ENCODE assay signal across 2 cellular contexts in the genomic region with DNA sequence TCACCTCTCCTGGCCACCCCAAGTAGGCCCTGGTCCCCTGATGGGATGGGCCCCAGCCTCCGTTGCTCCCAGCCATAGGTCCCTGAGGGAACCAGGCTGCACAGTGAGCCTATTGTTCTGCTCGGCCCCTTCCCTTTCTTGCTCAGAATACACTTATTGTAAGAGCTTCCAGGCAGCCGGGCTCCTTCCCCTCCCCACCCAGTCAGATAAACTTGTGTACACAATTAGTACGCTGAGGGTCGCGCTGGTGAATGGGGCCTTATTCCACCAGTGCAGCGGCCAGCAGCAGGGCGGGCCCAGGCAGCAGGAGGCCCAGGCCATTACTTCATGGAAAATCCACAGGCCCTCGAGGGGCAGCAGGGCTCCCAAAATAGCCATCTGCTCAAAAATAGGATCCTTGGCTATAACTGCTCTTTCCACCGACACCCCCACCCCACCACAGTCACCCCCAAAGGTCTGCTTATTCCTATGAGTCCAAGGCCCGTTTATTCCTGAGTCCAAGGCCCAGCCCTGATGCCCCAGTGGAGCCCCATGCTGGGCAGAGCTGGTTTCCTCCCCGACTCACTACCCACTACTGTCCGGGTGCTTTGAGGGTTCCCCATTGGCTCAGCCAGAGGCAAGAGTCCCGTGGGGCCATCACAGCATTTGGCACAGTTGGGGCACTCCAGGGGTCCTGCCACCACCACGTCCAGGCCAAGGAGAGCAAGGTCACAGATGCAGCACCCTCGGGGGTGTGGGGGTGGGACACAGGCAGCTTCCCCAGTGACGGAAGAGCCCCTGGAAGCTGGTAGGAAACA.
TF ChIP-seq lines count a peak whose summit lies in the region.

No MANE protein-coding gene starts in this region.

TF ChIP-seq in HEK293, 187 proteins besides CTCF, POLR2A, EP300 and RAD21:
- peak; percentile 26 for TF ChIP-seq GLIS1 (tag by site-specific recombination; IDR thresholded peaks at IDR 0.05)
- TF ChIP-seq GLIS2 (tag by site-specific recombination; IDR thresholded peaks at IDR 0.05): peak; percentile 53
- TF ChIP-seq ZIC2 (tag by site-specific recombination; IDR thresholded peaks at IDR 0.05): peak; percentile 95
- TF ChIP-seq, protein P1, sequence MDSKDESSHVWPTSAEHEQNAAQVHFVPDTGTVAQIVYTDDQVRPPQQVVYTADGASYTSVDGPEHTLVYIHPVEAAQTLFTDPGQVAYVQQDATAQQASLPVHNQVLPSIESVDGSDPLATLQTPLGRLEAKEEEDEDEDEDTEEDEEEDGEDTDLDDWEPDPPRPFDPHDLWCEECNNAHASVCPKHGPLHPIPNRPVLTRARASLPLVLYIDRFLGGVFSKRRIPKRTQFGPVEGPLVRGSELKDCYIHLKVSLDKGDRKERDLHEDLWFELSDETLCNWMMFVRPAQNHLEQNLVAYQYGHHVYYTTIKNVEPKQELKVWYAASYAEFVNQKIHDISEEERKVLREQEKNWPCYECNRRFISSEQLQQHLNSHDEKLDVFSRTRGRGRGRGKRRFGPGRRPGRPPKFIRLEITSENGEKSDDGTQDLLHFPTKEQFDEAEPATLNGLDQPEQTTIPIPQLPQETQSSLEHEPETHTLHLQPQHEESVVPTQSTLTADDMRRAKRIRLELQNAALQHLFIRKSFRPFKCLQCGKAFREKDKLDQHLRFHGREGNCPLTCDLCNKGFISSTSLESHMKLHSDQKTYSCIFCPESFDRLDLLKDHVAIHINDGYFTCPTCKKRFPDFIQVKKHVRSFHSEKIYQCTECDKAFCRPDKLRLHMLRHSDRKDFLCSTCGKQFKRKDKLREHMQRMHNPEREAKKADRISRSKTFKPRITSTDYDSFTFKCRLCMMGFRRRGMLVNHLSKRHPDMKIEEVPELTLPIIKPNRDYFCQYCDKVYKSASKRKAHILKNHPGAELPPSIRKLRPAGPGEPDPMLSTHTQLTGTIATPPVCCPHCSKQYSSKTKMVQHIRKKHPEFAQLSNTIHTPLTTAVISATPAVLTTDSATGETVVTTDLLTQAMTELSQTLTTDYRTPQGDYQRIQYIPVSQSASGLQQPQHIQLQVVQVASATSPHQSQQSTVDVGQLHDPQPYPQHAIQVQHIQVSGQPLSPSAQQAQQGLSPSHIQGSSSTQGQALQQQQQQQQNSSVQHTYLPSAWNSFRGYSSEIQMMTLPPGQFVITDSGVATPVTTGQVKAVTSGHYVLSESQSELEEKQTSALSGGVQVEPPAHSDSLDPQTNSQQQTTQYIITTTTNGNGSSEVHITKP (tag by site-specific recombination; IDR thresholded peaks at IDR 0.05): no peak

TF ChIP-seq in HepG2, 621 proteins besides CTCF, POLR2A, EP300 and RAD21 (continues in another document):
- peak; percentile 24; the same call in 1 of the 2 replicates for TF ChIP-seq ZNF350 (CRISPR knock-in tag; IDR thresholded peaks at IDR 0.05; ENCODE audit: borderline replicate concordance, low read depth)
- no peak for TF ChIP-seq ZNF563 (CRISPR knock-in tag; IDR thresholded peaks at IDR 0.05)
- peak; percentile 73; the same call in 1 of the 2 replicates for TF ChIP-seq HNRNPL (IDR thresholded peaks at IDR 0.05; ENCODE audit: low read depth, low read length)
- TF ChIP-seq JUNB (CRISPR knock-in tag; IDR thresholded peaks at IDR 0.05; ENCODE audit: borderline replicate concordance): no peak
- TF ChIP-seq CREB1 (IDR thresholded peaks at IDR 0.05): no peak
- no peak for TF ChIP-seq CREB1 (CRISPR knock-in tag; IDR thresholded peaks at IDR 0.05)
- TF ChIP-seq SSRP1 (CRISPR knock-in tag; IDR thresholded peaks at IDR 0.05): no peak
- TF ChIP-seq SMAD3 (CRISPR knock-in tag; IDR thresholded peaks at IDR 0.05): 0 out of 2 replicates have a peak, but pooled peaks have one; percentile 78
- TF ChIP-seq, protein P2, sequence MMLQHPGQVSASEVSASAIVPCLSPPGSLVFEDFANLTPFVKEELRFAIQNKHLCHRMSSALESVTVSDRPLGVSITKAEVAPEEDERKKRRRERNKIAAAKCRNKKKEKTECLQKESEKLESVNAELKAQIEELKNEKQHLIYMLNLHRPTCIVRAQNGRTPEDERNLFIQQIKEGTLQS (CRISPR knock-in tag; IDR thresholded peaks at IDR 0.05): no peak
- TF ChIP-seq, protein P3, sequence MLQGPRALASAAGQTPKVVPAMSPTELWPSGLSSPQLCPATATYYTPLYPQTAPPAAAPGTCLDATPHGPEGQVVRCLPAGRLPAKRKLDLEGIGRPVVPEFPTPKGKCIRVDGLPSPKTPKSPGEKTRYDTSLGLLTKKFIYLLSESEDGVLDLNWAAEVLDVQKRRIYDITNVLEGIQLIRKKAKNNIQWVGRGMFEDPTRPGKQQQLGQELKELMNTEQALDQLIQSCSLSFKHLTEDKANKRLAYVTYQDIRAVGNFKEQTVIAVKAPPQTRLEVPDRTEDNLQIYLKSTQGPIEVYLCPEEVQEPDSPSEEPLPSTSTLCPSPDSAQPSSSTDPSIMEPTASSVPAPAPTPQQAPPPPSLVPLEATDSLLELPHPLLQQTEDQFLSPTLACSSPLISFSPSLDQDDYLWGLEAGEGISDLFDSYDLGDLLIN (CRISPR knock-in tag; IDR thresholded peaks at IDR 0.05; ENCODE audit: borderline replicate concordance): no peak
- peak; percentile 21 for TF ChIP-seq U2AF1 (optimal IDR thresholded peaks at IDR 0.05; ENCODE audit: low read depth, low read length)
- TF ChIP-seq, protein P4, sequence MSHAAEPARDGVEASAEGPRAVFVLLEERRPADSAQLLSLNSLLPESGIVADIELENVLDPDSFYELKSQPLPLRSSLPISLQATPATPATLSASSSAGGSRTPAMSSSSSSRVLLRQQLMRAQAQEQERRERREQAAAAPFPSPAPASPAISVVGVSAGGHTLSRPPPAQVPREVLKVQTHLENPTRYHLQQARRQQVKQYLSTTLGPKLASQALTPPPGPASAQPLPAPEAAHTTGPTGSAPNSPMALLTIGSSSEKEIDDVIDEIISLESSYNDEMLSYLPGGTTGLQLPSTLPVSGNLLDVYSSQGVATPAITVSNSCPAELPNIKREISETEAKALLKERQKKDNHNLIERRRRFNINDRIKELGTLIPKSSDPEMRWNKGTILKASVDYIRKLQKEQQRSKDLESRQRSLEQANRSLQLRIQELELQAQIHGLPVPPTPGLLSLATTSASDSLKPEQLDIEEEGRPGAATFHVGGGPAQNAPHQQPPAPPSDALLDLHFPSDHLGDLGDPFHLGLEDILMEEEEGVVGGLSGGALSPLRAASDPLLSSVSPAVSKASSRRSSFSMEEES (CRISPR knock-in tag; IDR thresholded peaks at IDR 0.05): no peak
- TF ChIP-seq, protein P5, sequence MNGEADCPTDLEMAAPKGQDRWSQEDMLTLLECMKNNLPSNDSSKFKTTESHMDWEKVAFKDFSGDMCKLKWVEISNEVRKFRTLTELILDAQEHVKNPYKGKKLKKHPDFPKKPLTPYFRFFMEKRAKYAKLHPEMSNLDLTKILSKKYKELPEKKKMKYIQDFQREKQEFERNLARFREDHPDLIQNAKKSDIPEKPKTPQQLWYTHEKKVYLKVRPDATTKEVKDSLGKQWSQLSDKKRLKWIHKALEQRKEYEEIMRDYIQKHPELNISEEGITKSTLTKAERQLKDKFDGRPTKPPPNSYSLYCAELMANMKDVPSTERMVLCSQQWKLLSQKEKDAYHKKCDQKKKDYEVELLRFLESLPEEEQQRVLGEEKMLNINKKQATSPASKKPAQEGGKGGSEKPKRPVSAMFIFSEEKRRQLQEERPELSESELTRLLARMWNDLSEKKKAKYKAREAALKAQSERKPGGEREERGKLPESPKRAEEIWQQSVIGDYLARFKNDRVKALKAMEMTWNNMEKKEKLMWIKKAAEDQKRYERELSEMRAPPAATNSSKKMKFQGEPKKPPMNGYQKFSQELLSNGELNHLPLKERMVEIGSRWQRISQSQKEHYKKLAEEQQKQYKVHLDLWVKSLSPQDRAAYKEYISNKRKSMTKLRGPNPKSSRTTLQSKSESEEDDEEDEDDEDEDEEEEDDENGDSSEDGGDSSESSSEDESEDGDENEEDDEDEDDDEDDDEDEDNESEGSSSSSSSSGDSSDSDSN (CRISPR knock-in tag; IDR thresholded peaks at IDR 0.05): peak; percentile 55; the same call in 1 of the 2 replicates
- TF ChIP-seq, protein P6, sequence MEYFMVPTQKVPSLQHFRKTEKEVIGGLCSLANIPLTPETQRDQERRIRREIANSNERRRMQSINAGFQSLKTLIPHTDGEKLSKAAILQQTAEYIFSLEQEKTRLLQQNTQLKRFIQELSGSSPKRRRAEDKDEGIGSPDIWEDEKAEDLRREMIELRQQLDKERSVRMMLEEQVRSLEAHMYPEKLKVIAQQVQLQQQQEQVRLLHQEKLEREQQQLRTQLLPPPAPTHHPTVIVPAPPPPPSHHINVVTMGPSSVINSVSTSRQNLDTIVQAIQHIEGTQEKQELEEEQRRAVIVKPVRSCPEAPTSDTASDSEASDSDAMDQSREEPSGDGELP (IDR thresholded peaks at IDR 0.05; ENCODE audit: borderline replicate concordance, low read depth): peak; percentile 13; the same call in 1 of the 2 replicates
- TF ChIP-seq, protein P7, sequence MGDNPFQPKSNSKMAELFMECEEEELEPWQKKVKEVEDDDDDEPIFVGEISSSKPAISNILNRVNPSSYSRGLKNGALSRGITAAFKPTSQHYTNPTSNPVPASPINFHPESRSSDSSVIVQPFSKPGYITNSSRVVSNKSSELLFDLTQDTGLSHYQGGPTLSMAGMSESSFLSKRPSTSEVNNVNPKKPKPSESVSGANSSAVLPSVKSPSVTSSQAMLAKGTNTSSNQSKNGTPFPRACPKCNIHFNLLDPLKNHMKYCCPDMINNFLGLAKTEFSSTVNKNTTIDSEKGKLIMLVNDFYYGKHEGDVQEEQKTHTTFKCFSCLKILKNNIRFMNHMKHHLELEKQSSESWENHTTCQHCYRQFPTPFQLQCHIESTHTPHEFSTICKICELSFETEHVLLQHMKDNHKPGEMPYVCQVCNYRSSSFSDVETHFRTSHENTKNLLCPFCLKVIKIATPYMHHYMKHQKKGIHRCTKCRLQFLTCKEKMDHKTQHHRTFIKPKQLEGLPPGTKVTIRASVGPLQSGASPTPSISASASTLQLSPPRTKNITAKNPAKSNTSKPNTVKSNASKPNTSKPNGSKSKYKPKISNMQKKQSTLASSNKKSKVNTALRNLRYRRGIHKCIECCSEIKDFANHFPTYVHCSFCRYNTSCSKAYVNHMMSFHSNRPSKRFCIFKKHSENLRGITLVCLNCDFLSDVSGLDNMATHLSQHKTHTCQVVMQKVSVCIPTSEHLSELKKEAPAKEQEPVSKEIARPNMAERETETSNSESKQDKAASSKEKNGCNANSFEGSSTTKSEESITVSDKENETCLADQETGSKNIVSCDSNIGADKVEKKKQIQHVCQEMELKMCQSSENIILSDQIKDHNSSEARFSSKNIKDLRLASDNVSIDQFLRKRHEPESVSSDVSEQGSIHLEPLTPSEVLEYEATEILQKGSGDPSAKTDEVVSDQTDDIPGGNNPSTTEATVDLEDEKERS (CRISPR knock-in tag; IDR thresholded peaks at IDR 0.05): no peak
- no peak for TF ChIP-seq ARID2 (CRISPR knock-in tag; IDR thresholded peaks at IDR 0.05; ENCODE audit: borderline replicate concordance)
- TF ChIP-seq TOPORS (CRISPR knock-in tag; IDR thresholded peaks at IDR 0.05): 0 out of 2 replicates have a peak, but pooled peaks have one; percentile 66
- no peak; the same call in 1 of the 2 replicates for TF ChIP-seq ZNF460 (CRISPR knock-in tag; IDR thresholded peaks at IDR 0.05; ENCODE audit: borderline replicate concordance)
- no peak; the same call in 1 of the 2 replicates for TF ChIP-seq KLF6 (CRISPR knock-in tag; IDR thresholded peaks at IDR 0.05)
- no peak for TF ChIP-seq CBX2 (IDR thresholded peaks at IDR 0.05; ENCODE audit: low read depth, low read length)
- TF ChIP-seq CBX2 (CRISPR knock-in tag; IDR thresholded peaks at IDR 0.05; ENCODE audit: low read depth): no peak
- TF ChIP-seq FOSL1 (CRISPR knock-in tag; IDR thresholded peaks at IDR 0.05; ENCODE audit: borderline replicate concordance): no peak
- TF ChIP-seq, protein P8, sequence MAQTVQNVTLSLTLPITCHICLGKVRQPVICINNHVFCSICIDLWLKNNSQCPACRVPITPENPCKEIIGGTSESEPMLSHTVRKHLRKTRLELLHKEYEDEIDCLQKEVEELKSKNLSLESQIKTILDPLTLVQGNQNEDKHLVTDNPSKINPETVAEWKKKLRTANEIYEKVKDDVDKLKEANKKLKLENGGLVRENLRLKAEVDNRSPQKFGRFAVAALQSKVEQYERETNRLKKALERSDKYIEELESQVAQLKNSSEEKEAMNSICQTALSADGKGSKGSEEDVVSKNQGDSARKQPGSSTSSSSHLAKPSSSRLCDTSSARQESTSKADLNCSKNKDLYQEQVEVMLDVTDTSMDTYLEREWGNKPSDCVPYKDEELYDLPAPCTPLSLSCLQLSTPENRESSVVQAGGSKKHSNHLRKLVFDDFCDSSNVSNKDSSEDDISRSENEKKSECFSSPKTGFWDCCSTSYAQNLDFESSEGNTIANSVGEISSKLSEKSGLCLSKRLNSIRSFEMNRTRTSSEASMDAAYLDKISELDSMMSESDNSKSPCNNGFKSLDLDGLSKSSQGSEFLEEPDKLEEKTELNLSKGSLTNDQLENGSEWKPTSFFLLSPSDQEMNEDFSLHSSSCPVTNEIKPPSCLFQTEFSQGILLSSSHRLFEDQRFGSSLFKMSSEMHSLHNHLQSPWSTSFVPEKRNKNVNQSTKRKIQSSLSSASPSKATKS (CRISPR knock-in tag; IDR thresholded peaks at IDR 0.05): no peak
- peak; percentile 81 for TF ChIP-seq XRCC5 (optimal IDR thresholded peaks at IDR 0.05; ENCODE audit: low read length)
- TF ChIP-seq, protein P9, sequence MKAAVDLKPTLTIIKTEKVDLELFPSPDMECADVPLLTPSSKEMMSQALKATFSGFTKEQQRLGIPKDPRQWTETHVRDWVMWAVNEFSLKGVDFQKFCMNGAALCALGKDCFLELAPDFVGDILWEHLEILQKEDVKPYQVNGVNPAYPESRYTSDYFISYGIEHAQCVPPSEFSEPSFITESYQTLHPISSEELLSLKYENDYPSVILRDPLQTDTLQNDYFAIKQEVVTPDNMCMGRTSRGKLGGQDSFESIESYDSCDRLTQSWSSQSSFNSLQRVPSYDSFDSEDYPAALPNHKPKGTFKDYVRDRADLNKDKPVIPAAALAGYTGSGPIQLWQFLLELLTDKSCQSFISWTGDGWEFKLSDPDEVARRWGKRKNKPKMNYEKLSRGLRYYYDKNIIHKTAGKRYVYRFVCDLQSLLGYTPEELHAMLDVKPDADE (CRISPR knock-in tag; IDR thresholded peaks at IDR 0.05): no peak
- TF ChIP-seq, protein P10, sequence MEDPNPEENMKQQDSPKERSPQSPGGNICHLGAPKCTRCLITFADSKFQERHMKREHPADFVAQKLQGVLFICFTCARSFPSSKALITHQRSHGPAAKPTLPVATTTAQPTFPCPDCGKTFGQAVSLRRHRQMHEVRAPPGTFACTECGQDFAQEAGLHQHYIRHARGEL (CRISPR knock-in tag; IDR thresholded peaks at IDR 0.05): no peak
- TF ChIP-seq ETV5 (CRISPR knock-in tag; IDR thresholded peaks at IDR 0.05; ENCODE audit: borderline replicate concordance): peak; percentile 43; the same call in 1 of the 2 replicates
- no peak for TF ChIP-seq ATF1 (CRISPR knock-in tag; IDR thresholded peaks at IDR 0.05)
- TF ChIP-seq PTBP1 (IDR thresholded peaks at IDR 0.05; ENCODE audit: low read depth, low read length, poor library complexity, severe bottlenecking): no peak
- no peak for TF ChIP-seq KDM5B (CRISPR knock-in tag; IDR thresholded peaks at IDR 0.05; ENCODE audit: borderline replicate concordance)
- TF ChIP-seq, protein P11, sequence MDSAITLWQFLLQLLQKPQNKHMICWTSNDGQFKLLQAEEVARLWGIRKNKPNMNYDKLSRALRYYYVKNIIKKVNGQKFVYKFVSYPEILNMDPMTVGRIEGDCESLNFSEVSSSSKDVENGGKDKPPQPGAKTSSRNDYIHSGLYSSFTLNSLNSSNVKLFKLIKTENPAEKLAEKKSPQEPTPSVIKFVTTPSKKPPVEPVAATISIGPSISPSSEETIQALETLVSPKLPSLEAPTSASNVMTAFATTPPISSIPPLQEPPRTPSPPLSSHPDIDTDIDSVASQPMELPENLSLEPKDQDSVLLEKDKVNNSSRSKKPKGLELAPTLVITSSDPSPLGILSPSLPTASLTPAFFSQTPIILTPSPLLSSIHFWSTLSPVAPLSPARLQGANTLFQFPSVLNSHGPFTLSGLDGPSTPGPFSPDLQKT (CRISPR knock-in tag; IDR thresholded peaks at IDR 0.05; ENCODE audit: borderline replicate concordance): no peak
- TF ChIP-seq AGO1 (IDR thresholded peaks at IDR 0.05; ENCODE audit: low read depth, low read length, poor library complexity, severe bottlenecking): peak; percentile 59
- TF ChIP-seq ZNF205 (CRISPR knock-in tag; IDR thresholded peaks at IDR 0.05): peak; percentile 79
